Comparison of ENCODE assay signal across 8 cellular contexts in the genomic region with DNA sequence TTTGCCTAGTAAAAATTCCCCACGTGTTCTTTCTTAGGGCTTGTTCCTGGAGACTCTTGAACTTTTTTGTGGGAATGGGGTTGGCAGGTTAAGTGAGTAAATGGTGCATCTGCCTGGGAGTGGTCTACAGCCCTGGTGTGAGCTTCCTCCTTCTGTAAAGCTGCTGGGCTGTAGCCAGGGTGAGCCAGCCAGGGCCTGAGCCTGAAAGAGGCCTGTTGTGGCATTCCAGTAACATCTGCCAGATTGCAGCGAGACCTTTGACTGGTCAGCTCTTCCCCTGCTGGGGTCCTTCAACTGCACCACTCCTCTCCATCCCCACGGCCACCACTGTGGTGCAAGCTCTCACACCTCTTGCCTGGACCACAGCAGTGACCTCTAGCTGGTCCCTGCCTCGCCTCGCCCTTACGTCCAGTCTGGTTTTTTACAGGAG. TPM values are rescaled to one million over a fixed set of nuclear protein-coding genes. Genes with fewer than 3 reads are reported as not detected.
DNase-seq lines count a peak whose midpoint lies in the region; ATAC-seq, FAIRE-seq and TF ChIP-seq lines count a peak whose summit lies in the region.

No MANE protein-coding gene starts in this region.

- H3K36me3 ChIP-seq in right atrium auricular region (peaks cover 9% of the 10 kb centered on the region), muscle layer of colon (ENCODE audit: insufficient read depth, low read length) (peaks cover 13% of the 10 kb centered on the region), upper lobe of right lung (peaks cover 4% of the 10 kb centered on the region)

- no peaks in the 10 kb centered on the region for H3K27me3 Mint-ChIP-seq in effector memory CD8-positive, alpha-beta T cell

- H3K9ac ChIP-seq in muscle layer of colon (ENCODE audit: low read length), result no peak overlapping the region

- H3K9me3 ChIP-seq in right atrium auricular region (no peaks in the 10 kb centered on the region), muscle layer of colon (ENCODE audit: low read length) (no peaks in the 10 kb centered on the region), upper lobe of right lung (no peaks in the 10 kb centered on the region)

- ATAC-seq in Right ventricle myocardium inferior, result peak; percentile 44
- ATAC-seq in effector memory CD8-positive, alpha-beta T cell (replicated peaks), result no peak
- peak; percentile 38 for ATAC-seq in upper lobe of right lung

- peak overlapping the region; percentile 95 to 96 for H3K27ac Mint-ChIP-seq in effector memory CD8-positive, alpha-beta T cell

- intact Hi-C loops in Right ventricle myocardium inferior (cut with DNase I), result no loop called here
- intact Hi-C loops in upper lobe of right lung (cut with DNase I), result loop anchor here (5.0 kb wide), 1 partner anchor 70 kb away; no protein-coding TSS in a partner anchor

- DNase-seq in Right ventricle myocardium inferior (ENCODE audit: missing footprints) (peak; percentile 74), right atrium auricular region (ENCODE audit: low spot score) (no peak), upper lobe of right lung (no peak), NCI-H2081 (lab: John Stamatoyannopoulos, UW) (no peak), urothelium cell line (ENCODE audit: low spot score) (no peak), SKM-1 treated with dmso at 0.1 percent for 144 hours (lab: John Stamatoyannopoulos, UW; ENCODE audit: unreplicated experiment) (no peak)
- DNase-seq in effector memory CD8-positive, alpha-beta T cell, result no peak

- H3K27me3 ChIP-seq in right atrium auricular region, result no peaks in the 10 kb centered on the region
- no peaks in the 10 kb centered on the region for H3K27me3 ChIP-seq in muscle layer of colon (ENCODE audit: control insufficient read depth in 1 of 2, insufficient read depth in 2 of 2, low read length in 2 of 2)
- H3K27me3 ChIP-seq in upper lobe of right lung, result no peaks in the 10 kb centered on the region

- H3K4me1 Mint-ChIP-seq in effector memory CD8-positive, alpha-beta T cell (ENCODE audit: low read depth in 2 of 2), result peaks cover 78 to 88% of the 10 kb centered on the region in 2 donors

- no peak overlapping the region for H3K4me3 ChIP-seq in right atrium auricular region
- H3K4me3 ChIP-seq in muscle layer of colon (ENCODE audit: low read depth in 1 of 2, low read length in 2 of 2), result no peak overlapping the region
- H3K4me3 ChIP-seq in upper lobe of right lung, result no peak overlapping the region

- peaks cover 58% of the 10 kb centered on the region for H3K36me3 Mint-ChIP-seq in effector memory CD8-positive, alpha-beta T cell (ENCODE audit: insufficient read depth)

- H3K4me1 ChIP-seq in right atrium auricular region, result peaks cover 0 to 92% of the 10 kb centered on the region in 2 donors
- peaks cover 69% of the 10 kb centered on the region for H3K4me1 ChIP-seq in muscle layer of colon (ENCODE audit: insufficient read depth, low read length)
- H3K4me1 ChIP-seq in upper lobe of right lung, result peaks cover 93% of the 10 kb centered on the region

- no peak for FAIRE-seq in urothelium cell line (lab: Jason Lieb, UNC)

- TF ChIP-seq CTCF in right atrium auricular region (IDR thresholded peaks at IDR 0.05) (no peak), upper lobe of right lung (IDR thresholded peaks at IDR 0.05) (no peak)

- H3K27ac ChIP-seq in right atrium auricular region (peak overlapping the region in 1 of 2 donors; percentile 52), muscle layer of colon (ENCODE audit: low read depth, low read length) (peak overlapping the region; percentile 70), upper lobe of right lung (peak overlapping the region; percentile 59)

- no peaks in the 10 kb centered on the region for H3K9me3 Mint-ChIP-seq in effector memory CD8-positive, alpha-beta T cell

- peak overlapping the region; percentile 85 to 87 for H3K4me3 Mint-ChIP-seq in effector memory CD8-positive, alpha-beta T cell

RNA-seq across cellular contexts. Expression of a gene that starts 47.5 kb away (rescaled TPM):
- 22.3 TPM for total RNA-seq in Right ventricle myocardium inferior
- 10 to 100 TPM in 1 of 2 donors, 1 to 10 TPM in 1; 8.6 to 17.6 TPM for total RNA-seq in right atrium auricular region
- 10.2 TPM for total RNA-seq in upper lobe of right lung
